Comparison of ENCODE assay signal across 22 cellular contexts in genomic region chr7:128044064-128044463, GRCh38. TPM values are rescaled to one million over a fixed set of nuclear protein-coding genes. Genes with fewer than 3 reads are reported as not detected.
"Had no signal": no experiment of that assay in that cellular context is flagged by ENCODE, and none has a peak within 500 bp of the region (broad histone marks: within the 10 kb centered on the region; RNA-seq: fewer than 3 reads in every experiment).

No MANE protein-coding gene starts in this region.

- H3K9me3 ChIP-seq: gastrocnemius medialis, prostate gland, right atrium auricular region, thyroid gland had no signal

- H3K4me3 Mint-ChIP-seq: activated CD4-positive, alpha-beta T cell treated with anti-CD3 and anti-CD28 coated beads, Interleukin-2, amount 10 ng/mL, durations not matched to agents 7 days and 5 days; activated CD8-positive, alpha-beta T cell treated with anti-CD3 and anti-CD28 coated beads, Interleukin-2, amount 10 ng/mL, durations not matched to agents 7 days and 5 days; activated naive CD4-positive, alpha-beta T cell treated with anti-CD3 and anti-CD28 coated beads, Interleukin-2, amount 10 ng/mL, durations not matched to agents 7 days and 5 days; activated naive CD8-positive, alpha-beta T cell treated with anti-CD3 and anti-CD28 coated beads, Interleukin-2, amount 50 U/mL, for 24 hours; activated T-cell treated with anti-CD3 and anti-CD28 coated beads, Interleukin-2, amount 50 U/mL, for 4 hours; brain; neural crest cell; T-helper 2 cell treated with Interferon-gamma antibody and Interleukin-4, amounts not matched to agents 5 μg/mL and 100 μg/mL, for 36 hours had no signal

- H3K36me3 Mint-ChIP-seq: brain had no signal

- H3K27me3 Mint-ChIP-seq: activated CD4-positive, alpha-beta T cell treated with anti-CD3 and anti-CD28 coated beads, Interleukin-2, amount 10 ng/mL, durations not matched to agents 7 days and 5 days; activated naive CD4-positive, alpha-beta T cell treated with anti-CD3 and anti-CD28 coated beads, Interleukin-2, amount 10 ng/mL, durations not matched to agents 7 days and 5 days; activated naive CD8-positive, alpha-beta T cell treated with anti-CD3 and anti-CD28 coated beads, Interleukin-2, amount 50 U/mL, for 24 hours had no signal

- H3K9me3 Mint-ChIP-seq: activated CD4-positive, alpha-beta T cell treated with anti-CD3 and anti-CD28 coated beads, Interleukin-2, amount 10 ng/mL, durations not matched to agents 7 days and 5 days; activated naive CD4-positive, alpha-beta T cell treated with anti-CD3 and anti-CD28 coated beads, Interleukin-2, amount 10 ng/mL, durations not matched to agents 7 days and 5 days; activated naive CD8-positive, alpha-beta T cell treated with anti-CD3 and anti-CD28 coated beads, Interleukin-2, amount 50 U/mL, for 24 hours; activated T-cell treated with anti-CD3 and anti-CD28 coated beads, Interleukin-2, amount 50 U/mL, for 4 hours; brain; neural crest cell; T-helper 2 cell treated with Interferon-gamma antibody and Interleukin-4, amounts not matched to agents 5 μg/mL and 100 μg/mL, for 36 hours had no signal

- H3K27ac Mint-ChIP-seq: activated CD4-positive, alpha-beta T cell treated with anti-CD3 and anti-CD28 coated beads, Interleukin-2, amount 10 ng/mL, durations not matched to agents 7 days and 5 days; activated CD8-positive, alpha-beta T cell treated with anti-CD3 and anti-CD28 coated beads, Interleukin-2, amount 10 ng/mL, durations not matched to agents 7 days and 5 days; activated naive CD4-positive, alpha-beta T cell treated with anti-CD3 and anti-CD28 coated beads, Interleukin-2, amount 10 ng/mL, durations not matched to agents 7 days and 5 days; activated naive CD8-positive, alpha-beta T cell treated with anti-CD3 and anti-CD28 coated beads, Interleukin-2, amount 50 U/mL, for 24 hours; brain; T-helper 2 cell treated with Interferon-gamma antibody and Interleukin-4, amounts not matched to agents 5 μg/mL and 100 μg/mL, for 36 hours had no signal

- ATAC-seq: activated CD4-positive, CD25-positive, alpha-beta regulatory T cell treated with anti-CD3 and anti-CD28 coated beads, Interleukin-2, amount 50 U/mL, for 24 hours; activated CD8-positive, alpha-beta T cell treated with anti-CD3 and anti-CD28 coated beads, Interleukin-2, amount 10 ng/mL, durations not matched to agents 7 days and 5 days; activated naive CD8-positive, alpha-beta T cell treated with anti-CD3 and anti-CD28 coated beads, Interleukin-2, amount 50 U/mL, for 24 hours; activated T-cell treated with anti-CD3 and anti-CD28 coated beads, Interleukin-2, amount 50 U/mL, for 4 hours; gastrocnemius medialis; left ventricle myocardium superior had no signal

- DNase-seq: activated CD4-positive, alpha-beta T cell treated with anti-CD3 and anti-CD28 coated beads, Interleukin-2, amount 10 ng/mL, durations not matched to agents 7 days and 5 days; activated CD8-positive, alpha-beta T cell treated with anti-CD3 and anti-CD28 coated beads, Interleukin-2, amount 10 ng/mL, durations not matched to agents 7 days and 5 days; activated effector memory CD4-positive, alpha-beta T cell treated with Interleukin-2 at 50 U/mL for 16 hours; activated naive CD4-positive, alpha-beta T cell treated with anti-CD3 and anti-CD28 coated beads, Interleukin-2, amount 10 ng/mL, durations not matched to agents 7 days and 5 days; activated naive CD8-positive, alpha-beta T cell treated with anti-CD3 and anti-CD28 coated beads, Interleukin-2, amount 50 U/mL, for 24 hours; activated T-cell treated with anti-CD3 and anti-CD28 coated beads, Interleukin-2, amount 50 U/mL, for 4 hours; anterior cingulate cortex; caudate nucleus; effector CD4-positive, alpha-beta T cell; gastrocnemius medialis; head of caudate nucleus; kidney glomerular epithelial cell; left ventricle myocardium superior; stimulated activated CD4-positive, alpha-beta T cell treated with anti-CD3 and anti-CD28 coated beads, Interleukin-2, amount 100 ng/mL, for 24 hours; stimulated activated naive CD4-positive, alpha-beta T cell treated with Interleukin-2 at 50 U/mL for 16 hours; thyroid gland had no signal

RNA-seq across cellular contexts. Expression of gene LRRC4, which starts 12.8 kb away (rescaled TPM):
- total RNA-seq: activated CD4-positive, alpha-beta T cell treated with anti-CD3 and anti-CD28 coated beads, Interleukin-2, amount 10 ng/mL, durations not matched to agents 7 days and 5 days had no signal
